6 cellular contexts compared by ENCODE assay signal in the genomic region with DNA sequence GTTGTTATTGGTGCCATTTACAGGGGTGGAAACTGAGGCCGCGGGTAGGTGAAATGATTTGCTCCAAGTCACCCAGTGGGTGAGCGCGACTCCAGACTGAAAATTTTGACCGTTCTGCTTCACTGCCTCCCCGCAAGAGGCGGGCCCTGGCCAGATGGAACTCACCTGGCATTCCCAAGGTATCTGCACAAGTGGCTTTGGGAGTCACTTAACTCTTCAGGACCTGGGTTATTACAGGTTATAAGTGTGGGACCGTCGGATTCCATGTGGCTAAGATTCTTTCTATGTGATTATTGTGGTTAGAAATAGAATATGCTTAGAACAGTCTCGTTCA. TPM values are rescaled to one million over a fixed set of nuclear protein-coding genes. Genes with fewer than 3 reads are reported as not detected.
DNase-seq lines count a peak whose midpoint lies in the region; ATAC-seq and TF ChIP-seq lines count a peak whose summit lies in the region.

No MANE protein-coding gene starts in this region.

- peak overlapping the region; percentile 89 for H3K4me2 ChIP-seq in HCT116 (ENCODE audit: low read length)

- no peaks in the 10 kb centered on the region for H3K27me3 Mint-ChIP-seq in activated CD4-positive, alpha-beta memory T cell treated with anti-CD3 and anti-CD28 coated beads for 36 hours

- CTCF ChIA-PET in HCT116 (lab: Charles Lee): interaction anchor here (0.9 kb wide), 1 partner anchor 164 kb away, joined by 4 read pairs; no protein-coding TSS in a partner anchor
- CTCF ChIA-PET in activated CD4-positive, alpha-beta memory T cell treated with anti-CD3 and anti-CD28 coated beads for 36 hours (lab: Charles Lee): no interaction called here

- no peaks in the 10 kb centered on the region for H3K9me2 ChIP-seq in HCT116 (ENCODE audit: insufficient read depth)

- POLR2A ChIA-PET in HCT116 (lab: Charles Lee): no interaction called here
- POLR2A ChIA-PET in activated CD4-positive, alpha-beta memory T cell treated with anti-CD3 and anti-CD28 coated beads for 36 hours (lab: Charles Lee): interaction anchor here (1.6 kb wide), 1 partner anchor 145 kb away, joined by 19 read pairs; no protein-coding TSS in a partner anchor

- RAD21 ChIA-PET in HCT116 (lab: Charles Lee; ENCODE audit: low non-redundant PET in 1 of 2, low total read pairs in 2 of 2, uncharacterized antibody in 2 of 2, unreplicated experiment in 2 of 2): no interaction called here

- H3K27me3 ChIP-seq in HCT116 (ENCODE audit: insufficient read depth, low read length) (no peaks in the 10 kb centered on the region), lower lobe of right lung (ENCODE audit: low read depth) (no peaks in the 10 kb centered on the region)

- intact Hi-C loops in HCT116 (cut with micrococcal nuclease) (loop anchor here (10.0 kb wide), 1 partner anchor 143 kb away; no protein-coding TSS in a partner anchor), lower lobe of right lung (cut with DNase I) (no loop called here)
- intact Hi-C loops in activated CD4-positive, alpha-beta memory T cell treated with anti-CD3 and anti-CD28 coated beads for 36 hours (cut with micrococcal nuclease): loop anchor here (1.0 to 2.0 kb wide), 2 partner anchors 145 to 224 kb away; no protein-coding TSS in a partner anchor

- peaks cover 51% of the 10 kb centered on the region for H3K79me2 ChIP-seq in HCT116 (ENCODE audit: insufficient read depth, low read length)

- H3K36me3 Mint-ChIP-seq in activated CD4-positive, alpha-beta memory T cell treated with anti-CD3 and anti-CD28 coated beads for 36 hours: peaks cover 9% of the 10 kb centered on the region

- peak overlapping the region; percentile 72 for H3K27ac ChIP-seq in HCT116 (ENCODE audit: low read depth, low read length)
- H3K27ac ChIP-seq in lower lobe of right lung: peak overlapping the region; percentile 94

- BruUV-seq in HCT116 (replicated peaks; lab: Mats Ljungman, UMichigan): no TSS peak

- H3K4me1 Mint-ChIP-seq in activated CD4-positive, alpha-beta memory T cell treated with anti-CD3 and anti-CD28 coated beads for 36 hours (ENCODE audit: low read depth): peaks cover 24% of the 10 kb centered on the region

- TF ChIP-seq POLR2A in HCT116 (IDR thresholded peaks at IDR 0.05; ENCODE audit: borderline replicate concordance, extremely low read depth, insufficient read depth, insufficient read length): no peak

- DNase-seq in HCT116 (ENCODE audit: low read depth, low spot score) (no peak), lower lobe of right lung (no peak), foreskin melanocyte (no peak)
- DNase-seq in activated CD4-positive, alpha-beta memory T cell treated with anti-CD3 and anti-CD28 coated beads for 36 hours: no peak

- H3K9ac ChIP-seq in HCT116 (ENCODE audit: low read length): peak overlapping the region; percentile 90

- peak overlapping the region; percentile 20 for H2AFZ ChIP-seq in HCT116 (ENCODE audit: low read depth, low read length, poor library complexity, severe bottlenecking)

- peak overlapping the region; percentile 92 for H3K4me3 Mint-ChIP-seq in activated CD4-positive, alpha-beta memory T cell treated with anti-CD3 and anti-CD28 coated beads for 36 hours

- no peak for TF ChIP-seq RAD21 in HCT116 (IDR thresholded peaks at IDR 0.05; ENCODE audit: low read depth)

- TF ChIP-seq CTCF in HCT116 (IDR thresholded peaks at IDR 0.05 in 2 of 3, conservative IDR thresholded peaks at IDR 0.05 in 1 of 3; ENCODE audit: borderline replicate concordance in 1 of 3, insufficient read depth in 1 of 3, low read depth in 2 of 3, low read length in 2 of 3) (no peak), lower lobe of right lung (IDR thresholded peaks at IDR 0.05) (no peak)

- ATAC-seq in HCT116 (peak; percentile 26), lower lobe of right lung (peak; percentile 31 to 54), GM18868 (IDR thresholded peaks at IDR 0.05; ENCODE audit: unreplicated experiment) (no peak), HG03469 (IDR thresholded peaks at IDR 0.05; ENCODE audit: unreplicated experiment) (no peak)

- no peaks in the 10 kb centered on the region for H3K9me3 Mint-ChIP-seq in activated CD4-positive, alpha-beta memory T cell treated with anti-CD3 and anti-CD28 coated beads for 36 hours

- 0 out of 2 replicates have a peak, but pooled peaks cover 5% of the 10 kb centered on the region for H4K20me1 ChIP-seq in HCT116 (ENCODE audit: insufficient read depth)

- peak overlapping the region; percentile 92 for H3K27ac Mint-ChIP-seq in activated CD4-positive, alpha-beta memory T cell treated with anti-CD3 and anti-CD28 coated beads for 36 hours

- no peaks in the 10 kb centered on the region for H3K36me3 ChIP-seq in HCT116 (ENCODE audit: control insufficient read depth in 1 of 2, insufficient read depth in 2 of 2, low read length in 2 of 2)
- no peaks in the 10 kb centered on the region for H3K36me3 ChIP-seq in lower lobe of right lung

- no peaks in the 10 kb centered on the region; a peak in 1 of 4 replicates for H3K9me3 ChIP-seq in HCT116 (ENCODE audit: control insufficient read depth in 1 of 2, insufficient read depth in 1 of 2, low read depth in 1 of 2, low read length in 2 of 2)
- no peaks in the 10 kb centered on the region for H3K9me3 ChIP-seq in lower lobe of right lung

- H3K4me1 ChIP-seq in HCT116 (ENCODE audit: control insufficient read depth in 1 of 2, insufficient read depth in 2 of 2, low read length in 2 of 2) (peaks cover 6 to 8% of the 10 kb centered on the region in 2 experiments; a peak in 3 of 4 replicates), lower lobe of right lung (peaks cover 14% of the 10 kb centered on the region)

- H3K4me3 ChIP-seq in HCT116 (replicated peaks in 1 of 2; ENCODE audit: low read depth in 1 of 2, low read length in 2 of 2) (peak overlapping the region; percentile 97 to 98), lower lobe of right lung (peak overlapping the region; percentile 99)

TF ChIP-seq in HCT116, 20 proteins besides CTCF, POLR2A, EP300 and RAD21 (continues in another document):
- TF ChIP-seq EZH2 (IDR thresholded peaks at IDR 0.05): no peak
- no peak for TF ChIP-seq ZFX (IDR thresholded peaks at IDR 0.05)
- no peak for TF ChIP-seq ELF1 (IDR thresholded peaks at IDR 0.05; ENCODE audit: borderline replicate concordance, low read depth)
- no peak for TF ChIP-seq POLR2AphosphoS5 (IDR thresholded peaks at IDR 0.05; ENCODE audit: low read depth, low read length)
- no peak for TF ChIP-seq JUND (IDR thresholded peaks at IDR 0.05)
- TF ChIP-seq TCF7L2 (IDR thresholded peaks at IDR 0.05; ENCODE audit: borderline replicate concordance, extremely low read depth, insufficient read depth, insufficient read length): no peak
- no peak for TF ChIP-seq SIN3A (IDR thresholded peaks at IDR 0.05; ENCODE audit: low read depth)
- TF ChIP-seq, protein P1, sequence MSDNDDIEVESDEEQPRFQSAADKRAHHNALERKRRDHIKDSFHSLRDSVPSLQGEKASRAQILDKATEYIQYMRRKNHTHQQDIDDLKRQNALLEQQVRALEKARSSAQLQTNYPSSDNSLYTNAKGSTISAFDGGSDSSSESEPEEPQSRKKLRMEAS (IDR thresholded peaks at IDR 0.05): no peak
- no peak for TF ChIP-seq CEBPB (IDR thresholded peaks at IDR 0.05; ENCODE audit: low read depth)
- no peak for TF ChIP-seq EZH2phosphoT487 (IDR thresholded peaks at IDR 0.05; ENCODE audit: borderline replicate concordance)
- TF ChIP-seq SRF (IDR thresholded peaks at IDR 0.05; ENCODE audit: low read depth): no peak
- TF ChIP-seq ZNF274 (IDR thresholded peaks at IDR 0.05; ENCODE audit: low read depth, low read length): no peak
- no peak for TF ChIP-seq SP1 (IDR thresholded peaks at IDR 0.05; ENCODE audit: low read depth)
- no peak for TF ChIP-seq ZBTB33 (IDR thresholded peaks at IDR 0.05; ENCODE audit: extremely low read depth, insufficient replicate concordance, low read length)
- TF ChIP-seq CBX3 (IDR thresholded peaks at IDR 0.05; ENCODE audit: low read depth): no peak
- no peak for TF ChIP-seq FOSL1 (IDR thresholded peaks at IDR 0.05; ENCODE audit: low read depth)
- TF ChIP-seq EGR1 (IDR thresholded peaks at IDR 0.05; ENCODE audit: low read depth): no peak

RNA-seq across cellular contexts. Expression of gene CABIN1, which starts 0.6 kb away (rescaled TPM):
- total RNA-seq in HCT116 (2021; ENCODE audit: unreplicated experiment): 63.2 TPM
- 43.6 and 46.4 TPM in 2 replicates for polyA plus RNA-seq in HCT116 (2012)
- total RNA-seq in activated CD4-positive, alpha-beta memory T cell treated with anti-CD3 and anti-CD28 coated beads for 36 hours: 10 to 100 TPM; 76.6 to 79.9 TPM
- total RNA-seq in lower lobe of right lung: 88.7 TPM

RNA-seq across cellular contexts. Expression of gene GSTT4, which starts 6.4 kb away (rescaled TPM):
- total RNA-seq in HCT116 (2021; ENCODE audit: unreplicated experiment) (not detected), lower lobe of right lung (not detected)
- polyA plus RNA-seq in HCT116 (2012): not detected in 2 replicates
- total RNA-seq in activated CD4-positive, alpha-beta memory T cell treated with anti-CD3 and anti-CD28 coated beads for 36 hours: not detected

RNA-seq across cellular contexts. Expression of gene GSTT2, which starts 31.8 kb away (rescaled TPM):
- 5.1 TPM for total RNA-seq in HCT116 (2021; ENCODE audit: unreplicated experiment)
- 3.4 and 4.3 TPM in 2 replicates for polyA plus RNA-seq in HCT116 (2012)
- total RNA-seq in activated CD4-positive, alpha-beta memory T cell treated with anti-CD3 and anti-CD28 coated beads for 36 hours: not detected
- total RNA-seq in lower lobe of right lung: 3.0 TPM

RNA-seq across cellular contexts. Expression of gene DDT, which starts 37.5 kb away (rescaled TPM):
- total RNA-seq in HCT116 (2021; ENCODE audit: unreplicated experiment) (217 TPM), lower lobe of right lung (102 TPM)
- polyA plus RNA-seq in HCT116 (2012): 228 and 271 TPM in 2 replicates
- 100 to 1,000 TPM; 105 to 108 TPM for total RNA-seq in activated CD4-positive, alpha-beta memory T cell treated with anti-CD3 and anti-CD28 coated beads for 36 hours

RNA-seq across cellular contexts. Expression of gene DDTL, which starts 45.0 kb away (rescaled TPM):
- total RNA-seq in HCT116 (2021; ENCODE audit: unreplicated experiment) (3.4 TPM), lower lobe of right lung (2.9 TPM)
- 3.1 and 3.8 TPM in 2 replicates for polyA plus RNA-seq in HCT116 (2012)
- 1 to 10 TPM; 1.4 to 2.0 TPM for total RNA-seq in activated CD4-positive, alpha-beta memory T cell treated with anti-CD3 and anti-CD28 coated beads for 36 hours

Comparison
In these comparisons a context has a peak if more than half of its experiments do, and no peak if none do; other contexts are left out.
1. ATAC-seq: peak in HCT116 (single experiment) and lower lobe of right lung (2 of 2); none in GM18868 (single experiment) and HG03469 (single experiment).